Comparison of ENCODE assay signal across 19 cellular contexts in genomic region chr6:110654096-110654820, GRCh38.
DNase-seq lines count a peak whose midpoint lies in the region; TF ChIP-seq lines count a peak whose summit lies in the region.
"Had no signal": no experiment of that assay in that cellular context is flagged by ENCODE, and none has a peak within 500 bp of the region (broad histone marks: within the 10 kb centered on the region; RNA-seq: fewer than 3 reads in every experiment).

No MANE protein-coding gene starts in this region.

- no peaks in the 10 kb centered on the region for H3K79me2 ChIP-seq in mammary epithelial cell (ENCODE audit: insufficient read depth, low read length)
- no peaks in the 10 kb centered on the region for H3K79me2 ChIP-seq in hepatocyte

- H3K36me3 Mint-ChIP-seq in MCF 10A (ENCODE audit: insufficient read depth, unreplicated experiment): no peaks in the 10 kb centered on the region

- H3K9me3 ChIP-seq in mammary epithelial cell (replicated peaks; ENCODE audit: insufficient read depth, low read length): no peaks in the 10 kb centered on the region
- no peaks in the 10 kb centered on the region for H3K9me3 ChIP-seq in hepatocyte (ENCODE audit: low read depth)
- H3K9me3 ChIP-seq in transverse colon: no peaks in the 10 kb centered on the region
- H3K9me3 ChIP-seq: lower lobe of right lung had no signal

- no peaks in the 10 kb centered on the region for H4K20me1 ChIP-seq in mammary epithelial cell (ENCODE audit: insufficient read depth, low read length)
- no peaks in the 10 kb centered on the region for H4K20me1 ChIP-seq in hepatocyte (ENCODE audit: insufficient read depth, poor library complexity, severe bottlenecking)

- no peaks in the 10 kb centered on the region for H3K27me3 ChIP-seq in mammary epithelial cell (ENCODE audit: insufficient read depth, low read length)
- no peaks in the 10 kb centered on the region for H3K27me3 ChIP-seq in hepatocyte
- no peaks in the 10 kb centered on the region for H3K27me3 ChIP-seq in transverse colon
- H3K27me3 ChIP-seq: brain microvascular endothelial cell had no signal

- dilution Hi-C loops in mammary epithelial cell (cut with HindIII; ENCODE audit: low sequenced_read_pairs): no loop called here

- H3K4me1 ChIP-seq in mammary epithelial cell (ENCODE audit: insufficient read depth, low read length) (peaks cover 19% of the 10 kb centered on the region), hepatocyte (ENCODE audit: insufficient read depth) (peaks cover 5% of the 10 kb centered on the region), transverse colon (peaks cover 0 to 43% (median 12%) of the 10 kb centered on the region in 4 donors)
- H3K4me1 ChIP-seq: lower lobe of right lung had no signal

- CTCF ChIA-PET in mammary epithelial cell (lab: Charles Lee; ENCODE audit: low non-redundant PET): no interaction called here
- CTCF ChIA-PET in MCF 10A (lab: Yijun Ruan, JAX): interaction anchor here (1.2 to 1.3 kb wide), 2 partner anchors 62 to 356 kb away, joined by 3 to 4 read pairs; no protein-coding TSS in a partner anchor

- peaks cover 5% of the 10 kb centered on the region for H3K9me3 Mint-ChIP-seq in MCF 10A (ENCODE audit: unreplicated experiment)
- H3K9me3 Mint-ChIP-seq: CD14-positive monocyte; naive thymus-derived CD4-positive, alpha-beta T cell had no signal

- H3K9ac ChIP-seq in mammary epithelial cell (ENCODE audit: insufficient read depth, low read length): no peak overlapping the region

- TF ChIP-seq POLR2A in transverse colon (IDR thresholded peaks at IDR 0.05): no peak

- POLR2A ChIA-PET in MCF 10A (lab: Yijun Ruan, JAX): no interaction called here

- H3K4me1 Mint-ChIP-seq in MCF 10A (ENCODE audit: insufficient read depth, unreplicated experiment): peaks cover 11% of the 10 kb centered on the region
- H3K4me1 Mint-ChIP-seq: activated naive CD4-positive, alpha-beta T cell treated with anti-CD3 and anti-CD28 coated beads, Interleukin-2, amount 50 U/mL, for 24 hours had no signal

- no peak overlapping the region for H3K4me2 ChIP-seq in mammary epithelial cell (ENCODE audit: insufficient read depth, low read depth, low read length)
- no peak overlapping the region for H3K4me2 ChIP-seq in hepatocyte

- no peak overlapping the region for H3K4me3 Mint-ChIP-seq in MCF 10A (ENCODE audit: unreplicated experiment)
- H3K4me3 Mint-ChIP-seq: activated naive CD4-positive, alpha-beta T cell treated with anti-CD3 and anti-CD28 coated beads, Interleukin-2, amount 50 U/mL, for 24 hours; CD14-positive monocyte; naive thymus-derived CD4-positive, alpha-beta T cell had no signal

- intact Hi-C loops in mammary epithelial cell (cut with micrococcal nuclease): no loop called here
- intact Hi-C loops in MCF 10A (cut with micrococcal nuclease): no loop called here
- intact Hi-C loops in transverse colon (cut with DNase I; ENCODE audit: low total_unique reads): no loop called here

- WGBS in mammary epithelial cell (ENCODE audit: low coverage, missing lambda C conversion rate): 85% methylated on average over 7 of the region's 7 CpGs
- 87% methylated on average over 7 of the region's 7 CpGs for WGBS in hepatocyte (ENCODE audit: low lambda C conversion rate, missing lambda C conversion rate)
- 82 to 85% methylated on average over 7 of the region's 7 CpGs for WGBS in transverse colon (ENCODE audit: low coverage in 1 of 2), 2 donors

- TF ChIP-seq EP300 in transverse colon (IDR thresholded peaks at IDR 0.05; ENCODE audit: low read depth): no peak

- H3K27ac ChIP-seq in mammary epithelial cell (ENCODE audit: insufficient read depth, low read depth, low read length): no peak overlapping the region
- H3K27ac ChIP-seq in VCaP: peak overlapping the region; percentile 99
- peak overlapping the region; percentile 40 for H3K27ac ChIP-seq in hepatocyte
- H3K27ac ChIP-seq in transverse colon: peak overlapping the region in 3 of 4 donors; percentile 16 to 48 (median 47)
- H3K27ac ChIP-seq: brain microvascular endothelial cell, lower lobe of right lung had no signal

- DNase-seq in mammary epithelial cell (peak; percentile 51), MCF 10A (ENCODE audit: unreplicated experiment) (no peak), hepatocyte (ENCODE audit: low spot score) (no peak), transverse colon (no peak), NCI-H2171 treated with DMSO at 0.1 percent for 48 hours (lab: John Stamatoyannopoulos, UW) (no peak), kidney glomerular epithelial cell (lab: John Stamatoyannopoulos, UW) (no peak)
- no peak for DNase-seq in stimulated activated CD4-positive, alpha-beta T cell treated with anti-CD3 and anti-CD28 coated beads, Interleukin-4, amount 100 ng/mL, for 4 hours
- DNase-seq: activated CD4-positive, alpha-beta T cell treated with anti-CD3 and anti-CD28 coated beads, Interleukin-2, amount 50 U/mL, for 1 hour; brain microvascular endothelial cell; DMS79 treated with DMSO at 0.1 percent for 48 hours; foreskin melanocyte; lower lobe of right lung; naive thymus-derived CD4-positive, alpha-beta T cell; NCI-H1417 treated with DMSO at 0.1 percent for 48 hours; NCI-H226; stimulated activated naive CD4-positive, alpha-beta T cell had no signal

- H3K9me2 ChIP-seq in hepatocyte (replicated peaks; ENCODE audit: insufficient read depth): no peaks in the 10 kb centered on the region

- no peak overlapping the region for H3K27ac Mint-ChIP-seq in MCF 10A (ENCODE audit: low read depth, unreplicated experiment)
- H3K27ac Mint-ChIP-seq: activated naive CD4-positive, alpha-beta T cell treated with anti-CD3 and anti-CD28 coated beads, Interleukin-2, amount 50 U/mL, for 24 hours; naive thymus-derived CD4-positive, alpha-beta T cell had no signal

- no peaks in the 10 kb centered on the region for H3K27me3 Mint-ChIP-seq in MCF 10A (ENCODE audit: insufficient read depth, unreplicated experiment)
- H3K27me3 Mint-ChIP-seq: activated naive CD4-positive, alpha-beta T cell treated with anti-CD3 and anti-CD28 coated beads, Interleukin-2, amount 50 U/mL, for 24 hours; naive thymus-derived CD4-positive, alpha-beta T cell had no signal

- no peak overlapping the region for H3K4me3 ChIP-seq in mammary epithelial cell (replicated peaks in 1 of 3; ENCODE audit: insufficient read depth in 1 of 3, low read depth in 2 of 3, low read length in 3 of 3)
- no peak overlapping the region for H3K4me3 ChIP-seq in hepatocyte
- H3K4me3 ChIP-seq in transverse colon: no peak overlapping the region
- H3K4me3 ChIP-seq: lower lobe of right lung had no signal

- H3K36me3 ChIP-seq in mammary epithelial cell (ENCODE audit: insufficient read depth, low read length): peaks cover 3% of the 10 kb centered on the region
- H3K36me3 ChIP-seq in hepatocyte (replicated peaks; ENCODE audit: insufficient read depth, low read depth): no peaks in the 10 kb centered on the region
- no peaks in the 10 kb centered on the region for H3K36me3 ChIP-seq in transverse colon
- H3K36me3 ChIP-seq: brain microvascular endothelial cell, lower lobe of right lung had no signal

- in situ Hi-C loops in mammary epithelial cell (cut with MboI; ENCODE audit: low sequenced_read_pairs in 2 of 2): no loop called here
- in situ Hi-C loops in transverse colon (cut with MboI; ENCODE audit: low pct_ligation_motif_present in 1 of 4, low pct_unique_long_range_greater_than_20kb in 1 of 4, low sequenced_read_pairs in 3 of 4): no loop called here

- BruUV-seq in mammary epithelial cell (replicated peaks; lab: Mats Ljungman, UMichigan) (no TSS peak), MCF 10A (replicated peaks; lab: Mats Ljungman, UMichigan) (no TSS peak)

- TF ChIP-seq CTCF in mammary epithelial cell (conservative IDR thresholded peaks at IDR 0.05 in 1 of 2, IDR thresholded peaks at IDR 0.05 in 1 of 2; ENCODE audit: extremely low read depth in 1 of 2, insufficient read depth in 1 of 2, low read depth in 1 of 2, low read length in 2 of 2): no peak
- TF ChIP-seq CTCF in MCF 10A (IDR thresholded peaks at IDR 0.05; ENCODE audit: unreplicated experiment): no peak
- no peak for TF ChIP-seq CTCF in VCaP (conservative IDR thresholded peaks at IDR 0.05)
- no peak for TF ChIP-seq CTCF in hepatocyte (IDR thresholded peaks at IDR 0.05; ENCODE audit: poor library complexity)
- no peak for TF ChIP-seq CTCF in transverse colon (IDR thresholded peaks at IDR 0.05)

- H2AFZ ChIP-seq in mammary epithelial cell (ENCODE audit: low read depth, low read length) (no peak overlapping the region), hepatocyte (no peak overlapping the region)
